Comparison of ENCODE assay signal across 8 cellular contexts in the genomic region with DNA sequence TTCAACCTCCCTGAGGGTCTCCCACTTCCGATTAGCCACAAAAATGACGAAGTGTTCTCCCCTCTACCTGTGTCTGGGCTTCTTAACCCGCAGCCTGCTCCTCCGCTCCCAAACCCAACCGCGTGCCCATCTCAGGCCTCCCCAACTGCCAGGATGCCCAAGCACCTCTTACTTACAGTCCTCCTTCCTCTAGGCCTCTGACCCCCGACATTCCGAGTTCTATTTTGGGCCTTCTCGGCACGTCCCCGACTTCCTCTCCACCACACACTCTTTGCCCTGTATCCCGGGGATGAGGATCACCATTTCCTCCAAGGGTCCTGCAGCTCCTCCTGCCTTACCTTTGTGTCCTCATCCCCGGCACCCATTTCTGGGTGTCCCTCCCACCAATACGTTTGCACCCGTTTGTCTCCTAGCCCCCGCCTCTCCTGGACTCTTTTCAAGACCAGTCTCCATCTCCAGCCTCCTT. TPM values are rescaled to one million over a fixed set of nuclear protein-coding genes. Genes with fewer than 3 reads are reported as not detected.
DNase-seq lines count a peak whose midpoint lies in the region; ATAC-seq lines count a peak whose summit lies in the region.

No MANE protein-coding gene starts in this region.

- no peaks in the 10 kb centered on the region; the same call in 1 of the 2 replicates for H3K4me1 ChIP-seq in iPS DF 6.9 (ENCODE audit: control insufficient read depth, insufficient read depth, low read length)

- peak overlapping the region; percentile 90; the same call in 1 of the 2 replicates for H3K4me3 ChIP-seq in iPS DF 6.9 (ENCODE audit: low read length)

- H3K9me3 ChIP-seq in iPS DF 6.9 (ENCODE audit: control insufficient read depth, insufficient read depth, low read length): no peaks in the 10 kb centered on the region

- H3K27ac Mint-ChIP-seq in activated CD8-positive, alpha-beta T cell treated with anti-CD3 and anti-CD28 coated beads, Interleukin-2, amount 10 ng/mL, durations not matched to agents 7 days and 5 days: peak overlapping the region; percentile 97
- H3K27ac Mint-ChIP-seq in stimulated activated naive B cell treated with anti-CD40 and anti-IgM and Interleukin-4, amounts not matched to agents 10 μg/mL and 1 μg/mL and 100 μg/mL, for 72 hours: peak overlapping the region; percentile 99

- no peaks in the 10 kb centered on the region for H3K27me3 ChIP-seq in iPS DF 6.9 (ENCODE audit: control insufficient read depth, insufficient read depth, low read length)

- no peaks in the 10 kb centered on the region for H3K9me3 Mint-ChIP-seq in activated CD8-positive, alpha-beta T cell treated with anti-CD3 and anti-CD28 coated beads, Interleukin-2, amount 10 ng/mL, durations not matched to agents 7 days and 5 days (ENCODE audit: insufficient read depth)
- no peaks in the 10 kb centered on the region for H3K9me3 Mint-ChIP-seq in stimulated activated naive B cell treated with anti-CD40 and anti-IgM and Interleukin-4, amounts not matched to agents 10 μg/mL and 1 μg/mL and 100 μg/mL, for 72 hours

- peaks cover 20% of the 10 kb centered on the region for H3K36me3 ChIP-seq in iPS DF 6.9 (ENCODE audit: control insufficient read depth, insufficient read depth, low read length)

- POLR2A ChIA-PET in activated CD8-positive, alpha-beta T cell treated with anti-CD3 and anti-CD28 coated beads, Interleukin-2, amount 10 ng/mL, durations not matched to agents 7 days and 5 days (lab: Charles Lee): interaction anchor here (0.6 to 15.9 kb wide), 25 partner anchors 10 to 363 kb away, joined by 3 to 305 read pairs (median 3); partner anchors contain the start of genes AP5B1, BANF1, C11orf68 and CCDC85B

- no CpG with 5 or more reads among the region's 16 CpGs for WGBS in iPS DF 6.9 (ENCODE audit: insufficient coverage, insufficient read length)

- peak; percentile 1 for ATAC-seq in activated CD8-positive, alpha-beta T cell treated with anti-CD3 and anti-CD28 coated beads, Interleukin-2, amount 10 ng/mL, durations not matched to agents 7 days and 5 days
- ATAC-seq in stimulated activated naive B cell treated with anti-CD40 and anti-IgM and Interleukin-4, amounts not matched to agents 10 μg/mL and 1 μg/mL and 100 μg/mL, for 72 hours (replicated peaks): peak in 1 of 2 donors; percentile 1
- no peak for ATAC-seq in HG03439 (IDR thresholded peaks at IDR 0.05; ENCODE audit: unreplicated experiment)

- no peak overlapping the region for H3K27ac ChIP-seq in iPS DF 6.9 (ENCODE audit: low read length)

- intact Hi-C loops in posterior vena cava (cut with DNase I): no loop called here

- CTCF ChIA-PET in activated CD8-positive, alpha-beta T cell treated with anti-CD3 and anti-CD28 coated beads, Interleukin-2, amount 10 ng/mL, durations not matched to agents 7 days and 5 days (lab: Charles Lee): interaction anchor here (0.7 to 18.4 kb wide), 37 partner anchors 10 to 408 kb away, joined by 3 to 584 read pairs (median 4); partner anchors contain the start of genes BANF1, CCDC85B, CTSW and EIF1AD

- peak overlapping the region; percentile 89 for H3K4me3 Mint-ChIP-seq in activated CD8-positive, alpha-beta T cell treated with anti-CD3 and anti-CD28 coated beads, Interleukin-2, amount 10 ng/mL, durations not matched to agents 7 days and 5 days
- peak overlapping the region; percentile 97 for H3K4me3 Mint-ChIP-seq in stimulated activated naive B cell treated with anti-CD40 and anti-IgM and Interleukin-4, amounts not matched to agents 10 μg/mL and 1 μg/mL and 100 μg/mL, for 72 hours

- DNase-seq in stimulated activated CD4-positive, alpha-beta T cell treated with anti-CD3 and anti-CD28 coated beads, Interleukin-1b, Interleukin-23, amount 100 ng/mL, for 4 hours (ENCODE audit: low read depth in 2 of 2): peak; percentile 32 to 37
- DNase-seq in stimulated activated CD4-positive, alpha-beta T cell treated with anti-CD3 and anti-CD28 coated beads, Interleukin-15, amount 100 ng/mL, for 24 hours: no peak
- DNase-seq in activated CD8-positive, alpha-beta T cell treated with anti-CD3 and anti-CD28 coated beads, Interleukin-2, amount 10 ng/mL, durations not matched to agents 7 days and 5 days: no peak
- no peak for DNase-seq in iPS DF 6.9 (ENCODE audit: low read depth, low spot score)
- no peak for DNase-seq in stimulated activated naive B cell treated with anti-CD40 and anti-IgM and Interleukin-4, amounts not matched to agents 10 μg/mL and 1 μg/mL and 100 μg/mL, for 72 hours
- DNase-seq in HT-29 (ENCODE audit: low spot score): no peak
- no peak for DNase-seq in posterior vena cava (ENCODE audit: low spot score)

- peaks cover 54% of the 10 kb centered on the region for H3K4me1 Mint-ChIP-seq in activated CD8-positive, alpha-beta T cell treated with anti-CD3 and anti-CD28 coated beads, Interleukin-2, amount 10 ng/mL, durations not matched to agents 7 days and 5 days (ENCODE audit: low read depth)
- peaks cover 31 to 63% of the 10 kb centered on the region in 2 donors for H3K4me1 Mint-ChIP-seq in stimulated activated naive B cell treated with anti-CD40 and anti-IgM and Interleukin-4, amounts not matched to agents 10 μg/mL and 1 μg/mL and 100 μg/mL, for 72 hours

- H3K27me3 Mint-ChIP-seq in activated CD8-positive, alpha-beta T cell treated with anti-CD3 and anti-CD28 coated beads, Interleukin-2, amount 10 ng/mL, durations not matched to agents 7 days and 5 days (ENCODE audit: low read depth): no peaks in the 10 kb centered on the region
- no peaks in the 10 kb centered on the region for H3K27me3 Mint-ChIP-seq in stimulated activated naive B cell treated with anti-CD40 and anti-IgM and Interleukin-4, amounts not matched to agents 10 μg/mL and 1 μg/mL and 100 μg/mL, for 72 hours

- H3K36me3 Mint-ChIP-seq in activated CD8-positive, alpha-beta T cell treated with anti-CD3 and anti-CD28 coated beads, Interleukin-2, amount 10 ng/mL, durations not matched to agents 7 days and 5 days (ENCODE audit: low read depth): peaks cover 62% of the 10 kb centered on the region
- peaks cover 52 to 53% of the 10 kb centered on the region in 2 donors for H3K36me3 Mint-ChIP-seq in stimulated activated naive B cell treated with anti-CD40 and anti-IgM and Interleukin-4, amounts not matched to agents 10 μg/mL and 1 μg/mL and 100 μg/mL, for 72 hours

RNA-seq across cellular contexts. Expression of gene MUS81, which starts 0.4 kb away (rescaled TPM):
- 100 to 1,000 TPM; 106 to 111 TPM for total RNA-seq in activated CD8-positive, alpha-beta T cell treated with anti-CD3 and anti-CD28 coated beads, Interleukin-2, amount 10 ng/mL, durations not matched to agents 7 days and 5 days
- 118 and 143 TPM in 2 replicates for total RNA-seq in HT-29 (2014; rRNA removed; shearing (Covaris generic))
- 10 to 100 TPM; 41.8 to 48.2 TPM for total RNA-seq in posterior vena cava

RNA-seq across cellular contexts. Expression of gene CFL1, which starts 1.9 kb away (rescaled TPM):
- total RNA-seq in activated CD8-positive, alpha-beta T cell treated with anti-CD3 and anti-CD28 coated beads, Interleukin-2, amount 10 ng/mL, durations not matched to agents 7 days and 5 days: 1,000 to 10,000 TPM; 2,110 to 2,145 TPM
- 2,410 and 2,611 TPM in 2 replicates for total RNA-seq in HT-29 (2014; rRNA removed; shearing (Covaris generic))
- 100 to 1,000 TPM; 697 to 707 TPM for total RNA-seq in posterior vena cava

RNA-seq across cellular contexts. Expression of gene EFEMP2, which starts 12.8 kb away (rescaled TPM):
- 1 to 10 TPM; 4.8 to 5.0 TPM for total RNA-seq in activated CD8-positive, alpha-beta T cell treated with anti-CD3 and anti-CD28 coated beads, Interleukin-2, amount 10 ng/mL, durations not matched to agents 7 days and 5 days
- total RNA-seq in HT-29 (2014; rRNA removed; shearing (Covaris generic)): 1.2 and 1.6 TPM in 2 replicates
- 100 to 1,000 TPM; 111 to 131 TPM for total RNA-seq in posterior vena cava

RNA-seq across cellular contexts. Expression of gene CTSW, which starts 19.8 kb away (rescaled TPM):
- total RNA-seq in activated CD8-positive, alpha-beta T cell treated with anti-CD3 and anti-CD28 coated beads, Interleukin-2, amount 10 ng/mL, durations not matched to agents 7 days and 5 days: 100 to 1,000 TPM; 381 to 413 TPM
- total RNA-seq in HT-29 (2014; rRNA removed; shearing (Covaris generic)): not detected in 2 replicates
- total RNA-seq in posterior vena cava: 1 to 10 TPM; 1.4 to 1.8 TPM

RNA-seq across cellular contexts. Expression of gene SNX32, which starts 26.1 kb away (rescaled TPM):
- total RNA-seq in activated CD8-positive, alpha-beta T cell treated with anti-CD3 and anti-CD28 coated beads, Interleukin-2, amount 10 ng/mL, durations not matched to agents 7 days and 5 days: 1 to 10 TPM in 1 of 2 experiments, under 1 TPM in 1; 0.44 to 1.6 TPM
- total RNA-seq in HT-29 (2014; rRNA removed; shearing (Covaris generic)): not detected in 2 replicates
- under 1 TPM; 0.52 to 0.65 TPM for total RNA-seq in posterior vena cava

Comparison
In these comparisons a context has a peak if more than half of its experiments do, and no peak if none do; other contexts are left out.
1. DNase-seq: peak in stimulated activated CD4-positive, alpha-beta T cell treated with anti-CD3 and anti-CD28 coated beads, Interleukin-1b, Interleukin-23, amount 100 ng/mL, for 4 hours (2 of 2); none in stimulated activated CD4-positive, alpha-beta T cell treated with anti-CD3 and anti-CD28 coated beads, Interleukin-15, amount 100 ng/mL, for 24 hours (single experiment), activated CD8-positive, alpha-beta T cell treated with anti-CD3 and anti-CD28 coated beads, Interleukin-2, amount 10 ng/mL, durations not matched to agents 7 days and 5 days (single experiment), iPS DF 6.9 (single experiment), stimulated activated naive B cell treated with anti-CD40 and anti-IgM and Interleukin-4, amounts not matched to agents 10 μg/mL and 1 μg/mL and 100 μg/mL, for 72 hours (single experiment), HT-29 (single experiment) and posterior vena cava (single experiment).
2. RNA of gene EFEMP2, which starts 12.8 kb away (total RNA-seq): 111 to 131 TPM in posterior vena cava; 4.8 to 5.0 TPM in activated CD8-positive, alpha-beta T cell treated with anti-CD3 and anti-CD28 coated beads, Interleukin-2, amount 10 ng/mL, durations not matched to agents 7 days and 5 days and 1.2 to 1.6 TPM in HT-29; every median in the first group is over 10 times any median in the second.